ENCODE assay signal across 14 cellular contexts in the genomic region with DNA sequence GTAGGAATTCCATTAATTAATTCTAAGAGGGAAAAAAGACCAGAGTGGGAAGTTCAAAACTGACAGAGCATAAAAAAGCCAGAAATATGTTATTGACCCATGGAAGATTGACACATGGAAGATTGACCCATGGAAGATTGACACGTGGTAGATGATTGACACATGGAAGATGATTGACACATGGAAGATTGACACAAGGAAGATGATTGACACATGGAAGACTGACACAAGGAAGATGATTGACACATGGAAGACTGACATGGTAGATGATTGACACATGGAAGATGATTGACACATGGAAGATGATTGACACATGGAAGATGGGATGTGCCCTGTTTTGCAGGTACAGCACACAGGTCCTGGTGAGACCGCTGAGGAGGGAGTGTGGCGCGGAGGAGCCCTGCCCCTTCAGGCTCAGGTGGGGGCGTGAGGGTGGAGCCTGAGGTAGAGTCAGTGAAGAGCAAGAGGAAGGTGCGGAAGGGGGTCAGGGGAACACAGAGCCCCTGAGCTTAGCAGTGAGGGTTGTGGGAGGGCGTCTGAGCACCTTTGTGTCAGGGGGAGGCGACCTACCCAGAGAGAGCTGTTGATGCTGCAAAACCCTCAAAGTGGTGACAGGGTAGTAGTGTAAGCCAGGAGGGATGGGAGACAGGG. TPM values are rescaled to one million over a fixed set of nuclear protein-coding genes. Genes with fewer than 3 reads are reported as not detected.
DNase-seq lines count a peak whose midpoint lies in the region; ATAC-seq and TF ChIP-seq lines count a peak whose summit lies in the region.
"Had no signal": no experiment of that assay in that cellular context is flagged by ENCODE, and none has a peak within 500 bp of the region (broad histone marks: within the 10 kb centered on the region; RNA-seq: fewer than 3 reads in every experiment).

No MANE protein-coding gene starts in this region.

- H3K4me1 ChIP-seq in HEK293 (ENCODE audit: control insufficient read depth, insufficient read depth, low read length) (no peaks in the 10 kb centered on the region), neuronal stem cell (ENCODE audit: control insufficient read depth in 2 of 2, insufficient read depth in 1 of 2, low read depth in 1 of 2, low read length in 2 of 2) (no peaks in the 10 kb centered on the region), upper lobe of right lung (no peaks in the 10 kb centered on the region)
- H3K4me1 ChIP-seq: BE2C had no signal

- H3K4ac ChIP-seq in neuronal stem cell (ENCODE audit: low read length), result no peak overlapping the region

- H2BK15ac ChIP-seq in neuronal stem cell (ENCODE audit: low read length), result no peak overlapping the region

- H3K9me3 Mint-ChIP-seq in endothelial cell (ENCODE audit: unreplicated experiment), result peaks cover 3% of the 10 kb centered on the region

- H3K23ac ChIP-seq in neuronal stem cell (ENCODE audit: low read depth, low read length, poor library complexity), result peak overlapping the region; percentile 69

- ATAC-seq in upper lobe of right lung, result no peak

- H3K27ac ChIP-seq in HEK293 (ENCODE audit: extremely low read depth, low read depth, low read length) (no peak overlapping the region), RWPE1 (peak overlapping the region; percentile 85), neuronal stem cell (replicated peaks; ENCODE audit: low read length) (no peak overlapping the region), upper lobe of right lung (no peak overlapping the region)

- no peaks in the 10 kb centered on the region for H3K4me1 Mint-ChIP-seq in endothelial cell (ENCODE audit: unreplicated experiment)
- H3K4me1 Mint-ChIP-seq: H9 had no signal

- no peaks in the 10 kb centered on the region for H3K79me1 ChIP-seq in neuronal stem cell (ENCODE audit: low read depth, low read length)

- H2AK5ac ChIP-seq in neuronal stem cell (ENCODE audit: low read depth, low read length), result no peak overlapping the region

- H3K14ac ChIP-seq in neuronal stem cell (ENCODE audit: low read length), result no peak overlapping the region

- POLR2A ChIA-PET in HEK293 (lab: Yijun Ruan, JAX), result no interaction called here
- POLR2A ChIA-PET in RWPE1 (lab: Yijun Ruan, JAX; ENCODE audit: low non-redundant PET), result no interaction called here

- TF ChIP-seq CTCF in HEK293 (tag by site-specific recombination; IDR thresholded peaks at IDR 0.05), result no peak
- no peak for TF ChIP-seq CTCF in RWPE1 (conservative IDR thresholded peaks at IDR 0.05; ENCODE audit: low read depth)
- no peak for TF ChIP-seq CTCF in endothelial cell (IDR thresholded peaks at IDR 0.05; ENCODE audit: unreplicated experiment)
- TF ChIP-seq CTCF in upper lobe of right lung (IDR thresholded peaks at IDR 0.05), result no peak

- peaks cover 5% of the 10 kb centered on the region for H3K36me3 Mint-ChIP-seq in endothelial cell (ENCODE audit: low read depth, unreplicated experiment)
- H3K36me3 Mint-ChIP-seq: CD4-positive, alpha-beta memory T cell had no signal

- H3K27me3 ChIP-seq in neuronal stem cell (ENCODE audit: control insufficient read depth in 3 of 3, insufficient read depth in 3 of 3, low read depth in 1 of 3, low read length in 3 of 3), result peaks cover 0 to 6% (median 0%) of the 10 kb centered on the region in 3 experiments
- H3K27me3 ChIP-seq in upper lobe of right lung, result peaks cover 19% of the 10 kb centered on the region
- H3K27me3 ChIP-seq: BE2C had no signal

- H2BK5ac ChIP-seq in neuronal stem cell (ENCODE audit: low read length), result no peak overlapping the region

- no peak overlapping the region for H3K18ac ChIP-seq in neuronal stem cell (ENCODE audit: low read length)

- H3K4me3 ChIP-seq in HEK293 (ENCODE audit: low read depth, low read length) (no peak overlapping the region), neuronal stem cell (ENCODE audit: low read length in 2 of 2) (peak overlapping the region in 1 of 2 donors; percentile 39), upper lobe of right lung (no peak overlapping the region)

- no peak overlapping the region for H3K9ac ChIP-seq in neuronal stem cell (ENCODE audit: low read depth, low read length, poor library complexity)

- H3K4me3 Mint-ChIP-seq in endothelial cell (ENCODE audit: unreplicated experiment), result peak overlapping the region; percentile 16
- H3K4me3 Mint-ChIP-seq: CD4-positive, alpha-beta memory T cell; H9 had no signal

- H4K91ac ChIP-seq in neuronal stem cell (ENCODE audit: low read depth, low read length, poor library complexity), result no peak overlapping the region

- WGBS in neuronal stem cell (ENCODE audit: extremely low coverage in 2 of 2, insufficient read length in 2 of 2, insufficient replicate concordance in 1 of 2), 2 donors, result no CpG with 5 or more reads among the region's 8 CpGs

- H3K27ac Mint-ChIP-seq in endothelial cell (ENCODE audit: unreplicated experiment), result peak overlapping the region; percentile 8
- H3K27ac Mint-ChIP-seq: H9 had no signal

- CTCF ChIA-PET in HEK293 (lab: Yijun Ruan, JAX) (no interaction called here), RWPE1 (lab: Yijun Ruan, JAX) (interaction anchor here (0.7 kb wide), 1 partner anchor 59 kb away, joined by 3 read pairs; no protein-coding TSS in a partner anchor)

- no peak overlapping the region for H2BK120ac ChIP-seq in neuronal stem cell (ENCODE audit: low read depth, low read length)

- DNase-seq in RWPE1 (ENCODE audit: low spot score) (no peak), endothelial cell (ENCODE audit: low spot score) (no peak), neuronal stem cell (ENCODE audit: low spot score) (no peak), NCI-H1436 treated with DMSO at 0.1 percent for 48 hours (lab: John Stamatoyannopoulos, UW) (no peak), upper lobe of right lung (no peak)
- no peak for DNase-seq in stimulated activated CD4-positive, alpha-beta T cell treated with anti-CD3 and anti-CD28 coated beads, Interleukin-2, amount 100 ng/mL, for 48 hours
- DNase-seq: BE2C; CD4-positive, alpha-beta memory T cell; H9; NCI-H146 had no signal

- intact Hi-C loops in upper lobe of right lung (cut with DNase I), result no loop called here

- H3K36me3 ChIP-seq in HEK293 (ENCODE audit: control insufficient read depth in 2 of 2, insufficient read depth in 1 of 2, low read length in 2 of 2), result no peaks in the 10 kb centered on the region
- no peaks in the 10 kb centered on the region for H3K36me3 ChIP-seq in neuronal stem cell (replicated peaks in 1 of 2; ENCODE audit: control insufficient read depth in 2 of 2, insufficient read depth in 2 of 2, low read length in 2 of 2)
- H3K36me3 ChIP-seq in upper lobe of right lung, result no peaks in the 10 kb centered on the region
- H3K36me3 ChIP-seq: BE2C had no signal

- H2BK12ac ChIP-seq in neuronal stem cell (ENCODE audit: low read length), result no peak overlapping the region

- no peak overlapping the region for H2AFZ ChIP-seq in neuronal stem cell (ENCODE audit: low read length)

- peaks cover 2% of the 10 kb centered on the region for H3K27me3 Mint-ChIP-seq in endothelial cell (ENCODE audit: unreplicated experiment)

- no peak overlapping the region for H3K4me2 ChIP-seq in neuronal stem cell (ENCODE audit: insufficient read depth, low read length, poor library complexity, severe bottlenecking)

- H3K9me3 ChIP-seq in HEK293 (ENCODE audit: control insufficient read depth, insufficient read depth, low read depth, low read length) (no peaks in the 10 kb centered on the region), neuronal stem cell (replicated peaks in 1 of 2; ENCODE audit: control insufficient read depth in 2 of 2, insufficient read depth in 1 of 2, low read depth in 1 of 2, low read length in 2 of 2) (peaks cover 0 to 7% of the 10 kb centered on the region in 2 donors), upper lobe of right lung (no peaks in the 10 kb centered on the region)
- H3K9me3 ChIP-seq: BE2C had no signal

- no peak overlapping the region for H4K8ac ChIP-seq in neuronal stem cell (ENCODE audit: low read depth, low read length)

TF ChIP-seq in HEK293, 187 proteins besides CTCF, POLR2A, EP300 and RAD21 (continues in another document):
- TF ChIP-seq ZNF138 (tag by site-specific recombination; IDR thresholded peaks at IDR 0.05; ENCODE audit: borderline replicate concordance), result no peak
- TF ChIP-seq, protein P1, sequence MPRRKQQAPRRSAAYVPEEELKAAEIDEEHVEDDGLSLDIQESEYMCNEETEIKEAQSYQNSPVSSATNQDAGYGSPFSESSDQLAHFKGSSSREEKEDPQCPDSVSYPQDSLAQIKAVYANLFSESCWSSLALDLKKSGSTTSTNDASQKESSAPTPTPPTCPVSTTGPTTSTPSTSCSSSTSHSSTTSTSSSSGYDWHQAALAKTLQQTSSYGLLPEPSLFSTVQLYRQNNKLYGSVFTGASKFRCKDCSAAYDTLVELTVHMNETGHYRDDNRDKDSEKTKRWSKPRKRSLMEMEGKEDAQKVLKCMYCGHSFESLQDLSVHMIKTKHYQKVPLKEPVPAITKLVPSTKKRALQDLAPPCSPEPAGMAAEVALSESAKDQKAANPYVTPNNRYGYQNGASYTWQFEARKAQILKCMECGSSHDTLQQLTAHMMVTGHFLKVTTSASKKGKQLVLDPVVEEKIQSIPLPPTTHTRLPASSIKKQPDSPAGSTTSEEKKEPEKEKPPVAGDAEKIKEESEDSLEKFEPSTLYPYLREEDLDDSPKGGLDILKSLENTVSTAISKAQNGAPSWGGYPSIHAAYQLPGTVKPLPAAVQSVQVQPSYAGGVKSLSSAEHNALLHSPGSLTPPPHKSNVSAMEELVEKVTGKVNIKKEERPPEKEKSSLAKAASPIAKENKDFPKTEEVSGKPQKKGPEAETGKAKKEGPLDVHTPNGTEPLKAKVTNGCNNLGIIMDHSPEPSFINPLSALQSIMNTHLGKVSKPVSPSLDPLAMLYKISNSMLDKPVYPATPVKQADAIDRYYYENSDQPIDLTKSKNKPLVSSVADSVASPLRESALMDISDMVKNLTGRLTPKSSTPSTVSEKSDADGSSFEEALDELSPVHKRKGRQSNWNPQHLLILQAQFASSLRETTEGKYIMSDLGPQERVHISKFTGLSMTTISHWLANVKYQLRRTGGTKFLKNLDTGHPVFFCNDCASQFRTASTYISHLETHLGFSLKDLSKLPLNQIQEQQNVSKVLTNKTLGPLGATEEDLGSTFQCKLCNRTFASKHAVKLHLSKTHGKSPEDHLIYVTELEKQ (tag by site-specific recombination; IDR thresholded peaks at IDR 0.05; ENCODE audit: borderline replicate concordance), result peak; percentile 99
- TF ChIP-seq ZBTB48 (tag by site-specific recombination; IDR thresholded peaks at IDR 0.05), result no peak
- no peak for TF ChIP-seq ZNF621 (tag by site-specific recombination; IDR thresholded peaks at IDR 0.05)
- no peak for TF ChIP-seq ZBTB7A (tag by site-specific recombination; IDR thresholded peaks at IDR 0.05; ENCODE audit: low read depth)

RNA-seq across cellular contexts. Expression of a gene that starts 15.8 kb away (rescaled TPM):
- total RNA-seq in endothelial cell (ENCODE audit: unreplicated experiment) (5.1 TPM), upper lobe of right lung (9.1 TPM)
- 9.5 TPM for polyA plus RNA-seq in neuronal stem cell (2013, experiment 1 of 2)
- polyA plus RNA-seq in neuronal stem cell (2013, experiment 2 of 2), result 9.3 TPM
- total RNA-seq: HT-29, SK-MEL-5 had no signal

RNA-seq across cellular contexts. Expression of a gene that starts 33.4 kb away (rescaled TPM):
- not detected for total RNA-seq in endothelial cell (ENCODE audit: unreplicated experiment)
- not detected for polyA plus RNA-seq in neuronal stem cell (2013, experiment 1 of 2)
- polyA plus RNA-seq in neuronal stem cell (2013, experiment 2 of 2), result not detected
- not detected for total RNA-seq in upper lobe of right lung
- total RNA-seq: CD4-positive, alpha-beta memory T cell; HT-29; SK-MEL-5 had no signal
- polyA plus RNA-seq: AG04450; CD4-positive, alpha-beta memory T cell had no signal
